ENCODE assay signal across 17 cellular contexts in genomic region chr10:117327262-117327661, GRCh38. TPM values are rescaled to one million over a fixed set of nuclear protein-coding genes. Genes with fewer than 3 reads are reported as not detected.
A peak's percentile ranks its signal among the peaks of the same experiment; 100 is the strongest.
DNase-seq lines count a peak whose midpoint lies in the region; ATAC-seq and TF ChIP-seq lines count a peak whose summit lies in the region.
"Had no signal": no experiment of that assay in that cellular context is flagged by ENCODE, and none has a peak within 500 bp of the region (broad histone marks: within the 10 kb centered on the region; RNA-seq: fewer than 3 reads in every experiment).

No MANE protein-coding gene starts in this region.

- no peak for ATAC-seq in HG02885 (IDR thresholded peaks at IDR 0.05; ENCODE audit: poor library complexity, unreplicated experiment)
- ATAC-seq in foreskin keratinocyte, result no peak
- no peak for ATAC-seq in GM18498 (IDR thresholded peaks at IDR 0.05; ENCODE audit: unreplicated experiment)

- H3K27me3 ChIP-seq in endocrine pancreas (ENCODE audit: control insufficient read depth, insufficient read depth, low read length) (no peaks in the 10 kb centered on the region), neutrophil (no peaks in the 10 kb centered on the region), foreskin keratinocyte (no peaks in the 10 kb centered on the region)
- H3K27me3 ChIP-seq: BLaER1 treated with 17β-estradiol and CSF1 and Interleukin-3, amounts not matched to agents 10 nM and 100 nM had no signal

- H3K9me3 ChIP-seq in endocrine pancreas (ENCODE audit: control insufficient read depth, low read length) (no peaks in the 10 kb centered on the region), neutrophil (no peaks in the 10 kb centered on the region)

- TF ChIP-seq CTCF in neutrophil (IDR thresholded peaks at IDR 0.05) (no peak), foreskin keratinocyte (conservative IDR thresholded peaks at IDR 0.05) (no peak)

- H3K36me3 ChIP-seq in endocrine pancreas (ENCODE audit: control insufficient read depth, insufficient read depth, low read length) (no peaks in the 10 kb centered on the region), neutrophil (no peaks in the 10 kb centered on the region)

- H3K9ac ChIP-seq in endocrine pancreas (ENCODE audit: control insufficient read depth, insufficient read depth, low read length), result no peak overlapping the region
- H3K9ac ChIP-seq: BLaER1 treated with 17β-estradiol and CSF1 and Interleukin-3, amounts not matched to agents 10 nM and 100 nM had no signal

- DNase-seq in DMS53 treated with DMSO at 0.1 percent for 48 hours (lab: John Stamatoyannopoulos, UW; ENCODE audit: unreplicated experiment) (peak; percentile 12), NCI-H146 treated with DMSO at 0.1 percent for 48 hours (lab: John Stamatoyannopoulos, UW; ENCODE audit: unreplicated experiment) (peak; percentile 21), head of caudate nucleus (no peak), foreskin keratinocyte (no peak)
- DNase-seq: CD4-positive, CD25-positive, alpha-beta regulatory T cell; CD8-positive, alpha-beta memory T cell; COR-L47; DMS 273 treated with DMSO at 0.1 percent for 48 hours; DMS79; GDM1; HCEC 1CT had no signal

- H3K27ac ChIP-seq in neutrophil (peak overlapping the region; percentile 53), foreskin keratinocyte (no peak overlapping the region)
- H3K27ac ChIP-seq: BLaER1 treated with 17β-estradiol and CSF1 and Interleukin-3, amounts not matched to agents 10 nM and 100 nM; HL-60 had no signal

- intact Hi-C loops in head of caudate nucleus (cut with DNase I), result no loop called here

- H3K4me1 ChIP-seq in endocrine pancreas (ENCODE audit: control insufficient read depth, insufficient read depth, low read length), result peaks cover 8% of the 10 kb centered on the region
- peaks cover 23 to 58% of the 10 kb centered on the region in 2 experiments for H3K4me1 ChIP-seq in neutrophil (ENCODE audit: control insufficient read depth in 1 of 2, insufficient read depth in 1 of 2, low read depth in 1 of 2, low read length in 1 of 2)
- no peaks in the 10 kb centered on the region for H3K4me1 ChIP-seq in foreskin keratinocyte

- H3K4me3 ChIP-seq in endocrine pancreas (ENCODE audit: control insufficient read depth, insufficient read depth, low read length), result peak overlapping the region; percentile 7
- H3K4me3 ChIP-seq in neutrophil (ENCODE audit: low read depth in 1 of 2, low read length in 1 of 2), result no peak overlapping the region
- H3K4me3 ChIP-seq: BLaER1 treated with 17β-estradiol and CSF1 and Interleukin-3, amounts not matched to agents 10 nM and 100 nM had no signal

RNA-seq across cellular contexts. Expression of gene PDZD8, which starts 48.0 kb away (rescaled TPM):
- total RNA-seq in foreskin keratinocyte, result 29.1 and 31.4 TPM in 2 replicates
- polyA plus RNA-seq in foreskin keratinocyte, result 3.0 and 4.3 TPM in 2 replicates

Comparison
In these comparisons a context has a peak if more than half of its experiments do, and no peak if none do; other contexts are left out.
1. DNase-seq: peak in DMS53 treated with DMSO at 0.1 percent for 48 hours (single experiment) and NCI-H146 treated with DMSO at 0.1 percent for 48 hours (single experiment); none in head of caudate nucleus (0 of 42) and foreskin keratinocyte (0 of 2).